8 cellular contexts compared by ENCODE assay signal in the genomic region with DNA sequence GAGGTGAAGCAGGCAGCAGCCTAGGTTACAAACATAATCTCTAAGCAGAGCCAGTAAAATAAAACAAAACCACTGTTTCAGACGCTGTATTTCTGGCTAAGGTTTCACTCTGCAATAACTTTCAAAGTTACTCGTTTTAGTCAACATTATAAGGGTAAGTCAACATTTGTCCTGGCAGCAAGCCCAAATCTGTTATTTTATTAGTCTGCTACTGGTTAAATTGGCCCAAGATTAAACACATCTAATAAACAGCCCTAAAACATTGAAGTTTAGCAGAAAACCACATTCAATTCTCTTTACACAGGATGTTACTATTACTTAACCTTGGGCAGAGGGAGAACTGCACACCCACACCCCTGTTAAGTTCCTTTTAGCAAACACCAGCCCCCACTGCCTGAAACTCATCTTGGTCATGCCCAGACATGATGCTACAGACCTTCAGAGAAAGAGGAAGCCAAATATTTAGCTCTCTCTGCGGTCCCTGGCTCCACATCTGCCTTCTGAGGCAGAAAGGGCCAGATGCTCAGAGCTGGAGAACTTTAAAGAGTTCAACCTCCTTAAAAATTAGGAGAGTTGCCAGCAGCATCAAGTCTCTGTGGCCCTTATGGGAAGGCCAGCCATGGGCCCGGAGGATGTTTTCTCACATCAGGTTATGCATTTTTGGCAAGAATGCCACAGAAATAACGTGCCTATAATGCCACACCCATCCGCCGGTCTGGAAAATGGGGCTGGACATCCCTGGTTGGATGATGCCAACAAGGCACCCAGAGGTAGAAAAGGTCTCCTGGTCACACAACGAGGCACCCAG. TPM values are rescaled to one million over a fixed set of nuclear protein-coding genes. Genes with fewer than 3 reads are reported as not detected.
DNase-seq lines count a peak whose midpoint lies in the region; ATAC-seq and TF ChIP-seq lines count a peak whose summit lies in the region.

No MANE protein-coding gene starts in this region.

- peak; percentile 72 for DNase-seq in DMS79 (lab: John Stamatoyannopoulos, UW)
- peak in 4 of 5 experiments; percentile 35 to 96 (median 59) for DNase-seq in T-helper 2 cell
- peak; percentile 61 for DNase-seq in brain microvascular endothelial cell
- peak in 1 of 2 donors; percentile 80 for DNase-seq in left lung
- DNase-seq in stimulated activated CD8-positive, alpha-beta memory T cell treated with anti-CD3 and anti-CD28 coated beads, Interleukin-15, amount 100 ng/mL, for 4 hours (ENCODE audit: low read depth in 2 of 2), result peak; percentile 40 to 63
- no peak for DNase-seq in iPS-NIHi11 (ENCODE audit: low spot score)

- H3K27me3 ChIP-seq in KMS-11 (ENCODE audit: insufficient read depth, low read depth) (no peaks in the 10 kb centered on the region), brain microvascular endothelial cell (replicated peaks) (no peaks in the 10 kb centered on the region), left lung (no peaks in the 10 kb centered on the region)

- H3K4me1 ChIP-seq in KMS-11 (ENCODE audit: low read depth, poor library complexity, severe bottlenecking), result peaks cover 85% of the 10 kb centered on the region
- H3K4me1 ChIP-seq in left lung, result peaks cover 29 to 97% of the 10 kb centered on the region in 2 donors

- H3K9ac ChIP-seq in KMS-11, result peak overlapping the region; percentile 45; the same call in 1 of the 2 replicates

- no peaks in the 10 kb centered on the region for H3K36me3 ChIP-seq in KMS-11 (ENCODE audit: insufficient read depth)
- no peaks in the 10 kb centered on the region for H3K36me3 ChIP-seq in brain microvascular endothelial cell (replicated peaks)
- H3K36me3 ChIP-seq in left lung, result no peaks in the 10 kb centered on the region

- no peak overlapping the region for H3K4me3 ChIP-seq in KMS-11 (IDR thresholded peaks at IDR 0.05; ENCODE audit: insufficient read depth, low read depth, low read length)
- no peak overlapping the region for H3K4me3 ChIP-seq in brain microvascular endothelial cell (ENCODE audit: low read depth, low read length)
- no peak overlapping the region for H3K4me3 ChIP-seq in left lung

- H3K4me2 ChIP-seq in KMS-11, result peak overlapping the region; percentile 71

- peaks cover 46% of the 10 kb centered on the region; the same call in 1 of the 2 replicates for H3K79me2 ChIP-seq in KMS-11 (ENCODE audit: insufficient read depth, low read depth)

- in situ Hi-C loops in brain microvascular endothelial cell (cut with HindIII; ENCODE audit: low pct_ligation_motif_present, low sequenced_read_pairs), result no loop called here

- TF ChIP-seq CTCF in KMS-11 (conservative IDR thresholded peaks at IDR 0.05; ENCODE audit: low read depth, low read length) (no peak), brain microvascular endothelial cell (IDR thresholded peaks at IDR 0.05; ENCODE audit: low read depth, low read length, missing control alignments) (no peak), left lung (IDR thresholded peaks at IDR 0.05) (no peak)

- intact Hi-C loops in left lung (cut with DNase I), result no loop called here

- no peaks in the 10 kb centered on the region for H3K9me3 ChIP-seq in left lung

- H2AFZ ChIP-seq in KMS-11 (ENCODE audit: low read depth), result peak overlapping the region; percentile 40; the same call in 1 of the 2 replicates

- H4K20me1 ChIP-seq in KMS-11 (ENCODE audit: insufficient read depth), result no peaks in the 10 kb centered on the region

- ATAC-seq in GM21529 (IDR thresholded peaks at IDR 0.05; ENCODE audit: unreplicated experiment) (peak; percentile 97), left lung (peak; percentile 81)

- H3K27ac ChIP-seq in KMS-11, result peak overlapping the region; percentile 79
- peak overlapping the region; percentile 46 for H3K27ac ChIP-seq in brain microvascular endothelial cell
- peak overlapping the region; percentile 80 to 93 for H3K27ac ChIP-seq in left lung

RNA-seq across cellular contexts. Expression of a gene that starts 17.9 kb away (rescaled TPM):
- 10 to 100 TPM; 24.1 to 34.1 TPM for total RNA-seq in left lung
